Comparison of ENCODE assay signal across 8 cellular contexts in the genomic region with DNA sequence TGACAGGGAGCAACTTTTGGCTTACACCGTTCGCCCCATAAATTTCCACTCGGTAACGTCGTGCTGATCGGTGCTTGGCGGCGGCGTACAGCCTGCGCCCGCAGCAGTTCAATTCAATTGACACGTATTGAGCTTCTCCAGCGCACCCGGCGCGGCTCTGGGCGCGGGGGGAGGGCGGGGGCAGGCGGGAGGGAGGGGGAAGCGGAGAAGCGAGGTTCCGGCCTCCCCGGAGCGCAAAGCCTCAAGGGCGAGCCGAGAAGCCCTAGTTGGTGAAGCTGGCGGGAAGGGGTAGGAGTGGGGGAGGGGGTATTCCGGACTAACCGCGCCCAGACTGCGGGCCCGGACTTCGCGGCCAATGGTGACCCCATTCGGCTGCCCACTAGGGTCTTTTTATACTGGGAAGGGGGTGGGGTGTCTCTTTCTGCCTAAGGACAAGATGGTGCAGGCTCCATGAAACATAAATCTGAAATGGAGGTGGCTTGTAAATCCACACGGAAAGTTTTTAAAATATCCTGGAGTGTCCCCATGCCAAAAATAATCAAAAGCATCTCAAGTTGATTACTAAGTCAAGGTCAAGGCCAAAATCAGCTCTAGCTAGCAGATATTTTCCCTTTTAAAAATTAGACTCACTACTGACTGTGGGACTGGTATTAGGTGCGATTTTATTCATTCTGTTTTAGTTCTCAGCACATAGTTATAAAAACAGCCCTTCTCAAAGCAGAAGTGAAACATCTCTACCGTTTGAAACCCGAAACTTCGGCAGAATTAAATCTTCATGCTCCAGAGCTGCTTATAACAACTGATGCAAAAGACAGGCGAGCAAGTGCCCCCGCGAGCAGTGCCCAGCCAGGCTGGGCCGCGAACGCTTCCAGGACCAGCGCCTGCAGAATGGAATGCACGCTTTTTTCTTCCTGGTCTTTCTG. TPM values are rescaled to one million over a fixed set of nuclear protein-coding genes. Genes with fewer than 3 reads are reported as not detected.
A peak's percentile ranks its signal among the peaks of the same experiment; 100 is the strongest.
DNase-seq lines count a peak whose midpoint lies in the region; ATAC-seq and TF ChIP-seq lines count a peak whose summit lies in the region.

No MANE protein-coding gene starts in this region.

- TF ChIP-seq POLR2A in upper lobe of left lung (IDR thresholded peaks at IDR 0.05), result no peak

- H3K4me3 ChIP-seq in CD4-positive, CD25-positive, alpha-beta regulatory T cell (ENCODE audit: low read depth, low read length), result peak overlapping the region; percentile 55
- peak overlapping the region; percentile 55 for H3K4me3 ChIP-seq in mesodermal cell (ENCODE audit: extremely low read depth, insufficient read depth, low read length, poor library complexity, severe bottlenecking)
- H3K4me3 ChIP-seq in upper lobe of left lung, result peak overlapping the region in 3 of 4 donors; percentile 67 to 76 (median 73)

- 0 to 8% methylated on average over 5 to 7 of the region's 49 CpGs for WGBS in mesodermal cell (ENCODE audit: insufficient coverage in 2 of 2), 2 experiments
- 12 to 44% methylated on average over 7 to 32 of the region's 49 CpGs for WGBS in upper lobe of left lung, 2 donors

- no peaks in the 10 kb centered on the region for H3K27me3 ChIP-seq in CD4-positive, CD25-positive, alpha-beta regulatory T cell (ENCODE audit: control insufficient read depth, insufficient read depth, low read length)
- peaks cover 0 to 42% (median 0%) of the 10 kb centered on the region in 4 donors for H3K27me3 ChIP-seq in upper lobe of left lung

- H3K4me1 ChIP-seq in CD4-positive, CD25-positive, alpha-beta regulatory T cell (ENCODE audit: control insufficient read depth, insufficient read depth, low read length, poor library complexity, severe bottlenecking), result peaks cover 9% of the 10 kb centered on the region
- peaks cover 17% of the 10 kb centered on the region for H3K4me1 ChIP-seq in mesodermal cell (ENCODE audit: control insufficient read depth, insufficient read depth, low read length, poor library complexity, severe bottlenecking)
- H3K4me1 ChIP-seq in upper lobe of left lung, result peaks cover 8 to 59% (median 15%) of the 10 kb centered on the region in 4 donors

- TF ChIP-seq EP300 in upper lobe of left lung (IDR thresholded peaks at IDR 0.05), result no peak

- peaks cover 0 to 17% (median 10%) of the 10 kb centered on the region in 4 donors for H3K4me1 Mint-ChIP-seq in CD4-positive, CD25-positive, alpha-beta regulatory T cell
- peaks cover 11 to 19% (median 12%) of the 10 kb centered on the region in 3 donors for H3K4me1 Mint-ChIP-seq in IgD-negative memory B cell

- peaks cover 4% of the 10 kb centered on the region for H3K27me3 Mint-ChIP-seq in CD4-positive, CD25-positive, alpha-beta regulatory T cell
- H3K27me3 Mint-ChIP-seq in IgD-negative memory B cell, result peaks cover 6% of the 10 kb centered on the region

- H3K27ac ChIP-seq in CD4-positive, CD25-positive, alpha-beta regulatory T cell (ENCODE audit: insufficient read depth, low read length, poor library complexity, severe bottlenecking), result peak overlapping the region; percentile 33
- peak overlapping the region; percentile 26 for H3K27ac ChIP-seq in caudate nucleus (ENCODE audit: low read depth, low read length)
- H3K27ac ChIP-seq in mesodermal cell (ENCODE audit: low read depth, low read length, severe bottlenecking), result no peak overlapping the region
- H3K27ac ChIP-seq in upper lobe of left lung, result peak overlapping the region; percentile 84 to 96 (median 93)

- no peaks in the 10 kb centered on the region for H3K9me3 ChIP-seq in CD4-positive, CD25-positive, alpha-beta regulatory T cell (ENCODE audit: control insufficient read depth in 2 of 2, low read length in 2 of 2)
- H3K9me3 ChIP-seq in mesodermal cell (ENCODE audit: control insufficient read depth, low read length) (no peaks in the 10 kb centered on the region), upper lobe of left lung (no peaks in the 10 kb centered on the region)

- H3K36me3 Mint-ChIP-seq in CD4-positive, CD25-positive, alpha-beta regulatory T cell, result no peaks in the 10 kb centered on the region
- H3K36me3 Mint-ChIP-seq in IgD-negative memory B cell, result no peaks in the 10 kb centered on the region

- H3K4me3 Mint-ChIP-seq in CD4-positive, CD25-positive, alpha-beta regulatory T cell, result peak overlapping the region; percentile 89 to 98 (median 94)
- peak overlapping the region; percentile 87 to 97 (median 94) for H3K4me3 Mint-ChIP-seq in IgD-negative memory B cell

- no peak for TF ChIP-seq CTCF in upper lobe of left lung (IDR thresholded peaks at IDR 0.05)

- ATAC-seq in CD4-positive, CD25-positive, alpha-beta regulatory T cell (ENCODE audit: low read depth in 2 of 2), result peak in 1 of 2 donors; percentile 16
- peak; percentile 44 for ATAC-seq in GM19395 (IDR thresholded peaks at IDR 0.05; ENCODE audit: unreplicated experiment)
- ATAC-seq in upper lobe of left lung (ENCODE audit: low FRiP score in 2 of 2), result peak in 1 of 2 donors; percentile 26

- H3K36me3 ChIP-seq in CD4-positive, CD25-positive, alpha-beta regulatory T cell (ENCODE audit: control insufficient read depth, insufficient read depth, low read length), result no peaks in the 10 kb centered on the region
- no peaks in the 10 kb centered on the region for H3K36me3 ChIP-seq in mesodermal cell (ENCODE audit: control insufficient read depth, insufficient read depth, low read length)
- H3K36me3 ChIP-seq in upper lobe of left lung, result no peaks in the 10 kb centered on the region

- DNase-seq in CD4-positive, CD25-positive, alpha-beta regulatory T cell, result peak; percentile 36 to 68 (median 48)
- DNase-seq in SW480 (ENCODE audit: low spot score) (peak; percentile 55), caudate nucleus (lab: John Stamatoyannopoulos, UW) (peak in 17 of 61 donors; percentile 2 to 33 (median 13)), upper lobe of left lung (peak; percentile 61 to 89), middle frontal gyrus (ENCODE audit: extremely low spot score, low spot score) (no peak)

- peaks cover 0 to 4% (median 0%) of the 10 kb centered on the region in 7 donors for H3K9me3 Mint-ChIP-seq in CD4-positive, CD25-positive, alpha-beta regulatory T cell
- H3K9me3 Mint-ChIP-seq in IgD-negative memory B cell, result no peaks in the 10 kb centered on the region

- H3K27ac Mint-ChIP-seq in CD4-positive, CD25-positive, alpha-beta regulatory T cell, result peak overlapping the region; percentile 35 to 94 (median 76)
- H3K27ac Mint-ChIP-seq in IgD-negative memory B cell, result peak overlapping the region; percentile 94 to 100 (median 96)

RNA-seq across cellular contexts. Expression of a gene that starts 1.5 kb away (rescaled TPM):
- total RNA-seq in CD4-positive, CD25-positive, alpha-beta regulatory T cell, result 38.0 TPM
- polyA plus RNA-seq in CD4-positive, CD25-positive, alpha-beta regulatory T cell, result 1 to 10 TPM; 2.5 to 5.3 (median 3.2) TPM
- polyA plus RNA-seq in IgD-negative memory B cell, result 10.2 TPM
- polyA plus RNA-seq in mesodermal cell (2013, experiment 1 of 2), result 21.2 TPM
- 19.5 TPM for polyA plus RNA-seq in mesodermal cell (2013, experiment 2 of 2)
- total RNA-seq in upper lobe of left lung, result 10 to 100 TPM; 17.5 to 40.8 (median 25.6) TPM
